14 cellular contexts compared by ENCODE assay signal in genomic region chr3:188635258-188636038, GRCh38.
DNase-seq lines count a peak whose midpoint lies in the region; TF ChIP-seq lines count a peak whose summit lies in the region.
"Had no signal": no experiment of that assay in that cellular context is flagged by ENCODE, and none has a peak within 500 bp of the region (broad histone marks: within the 10 kb centered on the region; RNA-seq: fewer than 3 reads in every experiment).

No MANE protein-coding gene starts in this region.

- no peak overlapping the region for H3K4me3 ChIP-seq in fibroblast of pulmonary artery (replicated peaks; ENCODE audit: low read depth, low read length)
- no peak overlapping the region for H3K4me3 ChIP-seq in rectal smooth muscle tissue (ENCODE audit: low read length)
- H3K4me3 ChIP-seq: breast epithelium had no signal

- no peak overlapping the region for H3K9ac ChIP-seq in rectal smooth muscle tissue (ENCODE audit: low read length)
- H3K9ac ChIP-seq: parathyroid adenoma had no signal

- peak overlapping the region; percentile 6 for H3K27ac ChIP-seq in rectal smooth muscle tissue (ENCODE audit: low read depth, low read length)
- H3K27ac ChIP-seq: breast epithelium, parathyroid adenoma had no signal

- H3K27me3 ChIP-seq in rectal smooth muscle tissue (ENCODE audit: control insufficient read depth, insufficient read depth, low read length), result no peaks in the 10 kb centered on the region
- H3K27me3 ChIP-seq: breast epithelium had no signal

- DNase-seq in GM03348 (ENCODE audit: low spot score) (peak; percentile 21), NCI-H526 (lab: John Stamatoyannopoulos, UW) (peak; percentile 45 to 62), fibroblast of pulmonary artery (ENCODE audit: low read depth) (peak; percentile 47), NCI-H446 (lab: John Stamatoyannopoulos, UW) (no peak), epidermal melanocyte (ENCODE audit: insufficient read length, low spot score) (no peak), NK-92 (lab: John Stamatoyannopoulos, UW; ENCODE audit: unreplicated experiment) (no peak)
- no peak for DNase-seq in activated CD4-positive, alpha-beta T cell treated with anti-CD3 and anti-CD28 coated beads, Interleukin-2, amount 50 U/mL, for 1 hour
- DNase-seq: activated CD4-positive, alpha-beta T cell treated with anti-CD3 and anti-CD28 coated beads, Interleukin-2, amount 10 ng/mL, durations not matched to agents 7 days and 5 days; NCI-H146; stimulated activated CD4-positive, alpha-beta T cell treated with anti-CD3 and anti-CD28 coated beads, Interleukin-2, amount 100 ng/mL, for 24 hours; T-helper 2 cell had no signal

- no peaks in the 10 kb centered on the region for H3K36me3 ChIP-seq in rectal smooth muscle tissue (ENCODE audit: control insufficient read depth, insufficient read depth, low read length)
- H3K36me3 ChIP-seq: breast epithelium had no signal

- TF ChIP-seq CTCF in fibroblast of pulmonary artery (IDR thresholded peaks at IDR 0.05; ENCODE audit: low read length, missing control alignments), result no peak

- peaks cover 8% of the 10 kb centered on the region for H3K4me1 ChIP-seq in rectal smooth muscle tissue (ENCODE audit: control insufficient read depth, insufficient read depth, low read length)
- H3K4me1 ChIP-seq: breast epithelium, parathyroid adenoma had no signal

Comparison
In these comparisons a context has a peak if more than half of its experiments do, and no peak if none do; other contexts are left out.
1. DNase-seq: peak in GM03348 (single experiment), NCI-H526 (2 of 2) and fibroblast of pulmonary artery (single experiment); none in activated CD4-positive, alpha-beta T cell treated with anti-CD3 and anti-CD28 coated beads, Interleukin-2, amount 50 U/mL, for 1 hour (single experiment), NCI-H446 (0 of 2), epidermal melanocyte (single experiment) and NK-92 (single experiment).